In the genomic region with DNA sequence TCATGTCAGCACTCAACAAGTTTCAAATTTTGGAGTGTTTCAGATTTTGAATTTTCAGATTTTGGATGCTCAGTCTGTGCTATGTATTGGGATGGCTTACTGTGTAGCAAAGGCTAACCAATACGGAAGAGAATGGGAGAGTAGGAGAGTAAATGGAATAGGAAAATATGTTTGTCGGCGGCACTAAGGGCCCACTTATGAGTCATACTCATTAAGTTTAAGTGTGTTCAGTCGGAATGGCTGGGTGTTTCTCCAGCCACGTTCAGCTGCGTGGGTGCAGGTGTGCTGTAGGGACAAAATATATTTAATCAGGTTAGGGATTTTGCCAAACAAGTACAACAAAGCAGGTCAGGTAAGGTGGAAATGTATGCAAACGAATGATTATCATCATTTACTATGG, we compare ENCODE assay signal across 21 cellular contexts.
"Had no signal": no experiment of that assay in that cellular context is flagged by ENCODE, and none has a peak within 500 bp of the region (broad histone marks: within the 10 kb centered on the region; RNA-seq: fewer than 3 reads in every experiment).

No MANE protein-coding gene starts in this region.

- DNase-seq: activated B cell treated with CpG ODN at 0.5 μM for 24 hours; activated CD4-positive, alpha-beta T cell treated with anti-CD3 and anti-CD28 coated beads, Interleukin-2, amount 50 U/mL, for 4 hours; activated CD8-positive, alpha-beta memory T cell treated with anti-CD3 and anti-CD28 coated beads for 24 hours; activated CD8-positive, alpha-beta memory T cell treated with anti-CD3 and anti-CD28 coated beads, Interleukin-2, amount 50 U/mL, for 4 hours; activated T-cell treated with anti-CD3 and anti-CD28 coated beads, Interleukin-2, amount 50 U/mL, for 24 hours; adrenal gland; brain microvascular endothelial cell; central memory CD4-positive, alpha-beta T cell; effector memory CD8-positive, alpha-beta T cell; foreskin melanocyte; immature natural killer cell; mammary epithelial cell; naive thymus-derived CD8-positive, alpha-beta T cell; posterior cingulate gyrus; right lobe of liver; stimulated activated CD4-positive, alpha-beta T cell treated with anti-CD3 and anti-CD28 coated beads, Interleukin-2, amount 100 ng/mL, for 24 hours; stomach; testis; trophoblast cell had no signal

- ATAC-seq: effector memory CD8-positive, alpha-beta T cell; esophagus mucosa; left lobe of liver; naive thymus-derived CD8-positive, alpha-beta T cell; right lobe of liver had no signal
